In the genomic region with DNA sequence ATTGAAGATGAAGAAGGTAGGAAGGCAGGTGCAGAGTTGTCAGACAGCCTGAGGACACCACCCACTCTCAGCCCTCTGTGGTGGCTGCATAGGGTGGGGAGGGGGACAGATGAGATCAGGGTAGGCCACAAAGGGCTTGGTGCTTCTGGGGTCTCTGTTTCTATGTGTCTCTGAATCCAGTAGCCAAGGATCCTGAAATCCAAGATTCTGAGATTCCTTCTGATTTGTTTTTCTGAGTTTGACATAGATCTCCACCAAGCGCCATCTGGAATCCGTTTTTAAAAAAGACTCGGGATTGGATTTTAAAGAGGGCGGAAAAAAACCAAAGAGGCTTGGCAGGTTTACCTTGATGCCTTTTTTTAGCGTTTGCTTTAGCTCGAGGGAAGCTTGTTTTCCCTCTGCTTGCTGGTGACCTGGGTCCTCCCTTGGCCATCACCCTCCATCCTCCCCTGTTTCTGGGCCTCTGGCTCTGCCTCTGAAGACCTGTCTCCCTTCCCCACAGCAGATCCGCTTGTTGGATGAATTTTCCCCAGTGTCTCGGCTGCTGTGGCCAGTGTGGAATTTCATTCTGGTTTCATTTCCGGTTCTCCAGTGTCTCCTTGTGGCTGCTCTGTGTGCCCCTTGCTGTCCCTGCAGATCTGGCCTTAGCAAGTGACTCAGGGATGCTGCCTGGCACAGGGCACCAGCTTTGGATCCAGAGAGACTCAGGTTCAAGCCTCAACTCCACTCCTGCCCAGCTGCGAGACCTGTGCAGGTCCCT, we compare ENCODE assay signal across 14 cellular contexts. TPM values are rescaled to one million over a fixed set of nuclear protein-coding genes. Genes with fewer than 3 reads are reported as not detected.
A peak's percentile ranks its signal among the peaks of the same experiment; 100 is the strongest.
DNase-seq lines count a peak whose midpoint lies in the region; ATAC-seq and TF ChIP-seq lines count a peak whose summit lies in the region.
"Had no signal": no experiment of that assay in that cellular context is flagged by ENCODE, and none has a peak within 500 bp of the region (broad histone marks: within the 10 kb centered on the region; RNA-seq: fewer than 3 reads in every experiment).

No MANE protein-coding gene starts in this region.

- H3K79me2 ChIP-seq in neural progenitor cell (ENCODE audit: low read depth), result no peaks in the 10 kb centered on the region

- POLR2A ChIA-PET in BJ (lab: Charles Lee), result no interaction called here

- intact Hi-C loops in dorsolateral prefrontal cortex (cut with DNase I), result no loop called here

- no peaks in the 10 kb centered on the region for H3K9me3 ChIP-seq in neural progenitor cell (ENCODE audit: low read depth)
- H3K9me3 ChIP-seq: MG63 had no signal

- CTCF ChIA-PET in BJ (lab: Yijun Ruan, JAX), result interaction anchor here (0.9 to 3.0 kb wide), 9 partner anchors 10 to 164 kb away, joined by 3 to 10 read pairs (median 6); no protein-coding TSS in a partner anchor

- no peak for ATAC-seq in HG03175 (IDR thresholded peaks at IDR 0.05; ENCODE audit: unreplicated experiment)
- ATAC-seq: activated CD8-positive, alpha-beta T cell treated with anti-CD3 and anti-CD28 coated beads for 36 hours; naive thymus-derived CD8-positive, alpha-beta T cell had no signal

- H3K36me3 ChIP-seq in BJ (ENCODE audit: control insufficient read depth, insufficient read depth, low read length), result peaks cover 4% of the 10 kb centered on the region
- H3K36me3 ChIP-seq in neural progenitor cell, result no peaks in the 10 kb centered on the region
- H3K36me3 ChIP-seq: MG63 had no signal

- no peak overlapping the region for H3K9ac ChIP-seq in neural progenitor cell

- peaks cover 13% of the 10 kb centered on the region for H3K4me1 ChIP-seq in neural progenitor cell

- DNase-seq in BJ (ENCODE audit: low read depth) (no peak), NCI-H2171 (lab: John Stamatoyannopoulos, UW) (peak; percentile 39), dorsolateral prefrontal cortex (no peak), neural progenitor cell (ENCODE audit: low spot score) (no peak), NCI-H1694 treated with DMSO at 0.1 percent for 48 hours (lab: John Stamatoyannopoulos, UW) (no peak), KBM-7 (no peak), SHP77 treated with DMSO at 0.1 percent for 48 hours (lab: John Stamatoyannopoulos, UW) (no peak)
- DNase-seq: activated CD8-positive, alpha-beta T cell treated with anti-CD3 and anti-CD28 coated beads for 36 hours; MG63; naive thymus-derived CD8-positive, alpha-beta T cell; NCI-H446 treated with DMSO at 0.1 percent for 48 hours; stimulated activated CD4-positive, alpha-beta T cell treated with anti-CD3 and anti-CD28 coated beads, Interleukin-12 subunit alpha, Interleukin-12 subunit beta, amount 100 ng/mL, for 4 hours had no signal

- peaks cover 47% of the 10 kb centered on the region for H4K20me1 ChIP-seq in neural progenitor cell (ENCODE audit: low read depth)

- H3K9me3 Mint-ChIP-seq in neural progenitor cell, result no peaks in the 10 kb centered on the region
- H3K9me3 Mint-ChIP-seq: activated CD8-positive, alpha-beta T cell treated with anti-CD3 and anti-CD28 coated beads for 36 hours; activated naive CD4-positive, alpha-beta T cell treated with anti-CD3 and anti-CD28 coated beads, Interleukin-2, amount 50 U/mL, for 24 hours; naive thymus-derived CD8-positive, alpha-beta T cell had no signal

- H3K4me3 Mint-ChIP-seq in neural progenitor cell, result no peak overlapping the region
- H3K4me3 Mint-ChIP-seq: activated CD8-positive, alpha-beta T cell treated with anti-CD3 and anti-CD28 coated beads for 36 hours; activated naive CD4-positive, alpha-beta T cell treated with anti-CD3 and anti-CD28 coated beads, Interleukin-2, amount 50 U/mL, for 24 hours; naive thymus-derived CD8-positive, alpha-beta T cell had no signal

- no peak overlapping the region for H2AFZ ChIP-seq in neural progenitor cell (replicated peaks)

- peaks cover 11% of the 10 kb centered on the region for H3F3A ChIP-seq in neural progenitor cell (ENCODE audit: low read depth)

- TF ChIP-seq CTCF in BJ (IDR thresholded peaks at IDR 0.05; ENCODE audit: insufficient read depth, low read depth, low read length) (peak; percentile 55), dorsolateral prefrontal cortex (IDR thresholded peaks at IDR 0.05 in 54 of 56, conservative IDR thresholded peaks at IDR 0.05 in 2 of 56; ENCODE audit: low read depth in 1 of 56, partially characterized antibody in 56 of 56) (peak in 1 of 56 donors; percentile 8), neural progenitor cell (IDR thresholded peaks at IDR 0.05) (no peak)

- H3K27ac Mint-ChIP-seq in neural progenitor cell, result peak overlapping the region; percentile 89
- H3K27ac Mint-ChIP-seq: activated CD8-positive, alpha-beta T cell treated with anti-CD3 and anti-CD28 coated beads for 36 hours; activated naive CD4-positive, alpha-beta T cell treated with anti-CD3 and anti-CD28 coated beads, Interleukin-2, amount 50 U/mL, for 24 hours had no signal

- H3K27ac ChIP-seq in dorsolateral prefrontal cortex (peak overlapping the region in 58 of 59 donors; percentile 55 to 97 (median 87)), neural progenitor cell (no peak overlapping the region)

- H3K4me3 ChIP-seq in BJ (ENCODE audit: low read depth, low read length) (no peak overlapping the region), dorsolateral prefrontal cortex (peak overlapping the region in 5 of 59 donors; percentile 5 to 35 (median 9)), neural progenitor cell (no peak overlapping the region)
- H3K4me3 ChIP-seq: MG63 had no signal

- peaks cover 2% of the 10 kb centered on the region for H3K27me3 Mint-ChIP-seq in neural progenitor cell (ENCODE audit: insufficient read depth, low read depth)
- H3K27me3 Mint-ChIP-seq: activated CD8-positive, alpha-beta T cell treated with anti-CD3 and anti-CD28 coated beads for 36 hours; activated naive CD4-positive, alpha-beta T cell treated with anti-CD3 and anti-CD28 coated beads, Interleukin-2, amount 50 U/mL, for 24 hours; naive thymus-derived CD8-positive, alpha-beta T cell had no signal

- in situ Hi-C loops in KBM-7 (cut with MboI; ENCODE audit: low pct_unique_long_range_greater_than_20kb, low sequenced_read_pairs), result no loop called here

- H3K27me3 ChIP-seq in BJ (ENCODE audit: control insufficient read depth, insufficient read depth, low read length), result no peaks in the 10 kb centered on the region
- H3K27me3 ChIP-seq in dorsolateral prefrontal cortex, result no peaks in the 10 kb centered on the region
- H3K27me3 ChIP-seq in neural progenitor cell, result no peaks in the 10 kb centered on the region
- H3K27me3 ChIP-seq: MG63 had no signal

- H3K36me3 Mint-ChIP-seq in neural progenitor cell, result peaks cover 6% of the 10 kb centered on the region
- H3K36me3 Mint-ChIP-seq: activated naive CD4-positive, alpha-beta T cell treated with anti-CD3 and anti-CD28 coated beads, Interleukin-2, amount 50 U/mL, for 24 hours; naive thymus-derived CD8-positive, alpha-beta T cell had no signal

- no peak overlapping the region for H3K4me2 ChIP-seq in neural progenitor cell

- H3K4me1 Mint-ChIP-seq in neural progenitor cell, result peaks cover 46% of the 10 kb centered on the region
- H3K4me1 Mint-ChIP-seq: activated naive CD4-positive, alpha-beta T cell treated with anti-CD3 and anti-CD28 coated beads, Interleukin-2, amount 50 U/mL, for 24 hours had no signal

RNA-seq across cellular contexts. Expression of a gene that starts 15.0 kb away (rescaled TPM):
- 44.4 and 65.6 TPM in 2 replicates for polyA plus RNA-seq in BJ (2011; rRNA removed)
- polyA minus RNA-seq in BJ (2011; rRNA and poly(A)+ RNA removed), result 13.8 and 16.7 TPM in 2 replicates
- total RNA-seq in dorsolateral prefrontal cortex (100 to 1,000 TPM; 108 to 421 (median 288) TPM), neural progenitor cell (ENCODE audit: low replicate concordance) (11.0 and 26.9 TPM in 2 replicates)

RNA-seq across cellular contexts. Expression of a gene that starts 34.8 kb away (rescaled TPM):
- polyA plus RNA-seq in BJ (2011; rRNA removed), result 15.6 and 27.2 TPM in 2 replicates
- 12.8 and 13.6 TPM in 2 replicates for polyA minus RNA-seq in BJ (2011; rRNA and poly(A)+ RNA removed)
- total RNA-seq in dorsolateral prefrontal cortex (10 to 100 TPM; 25.2 to 75.7 (median 46.7) TPM), neural progenitor cell (ENCODE audit: low replicate concordance) (15.8 and 28.7 TPM in 2 replicates)

RNA-seq across cellular contexts. Expression of a gene that starts 45.4 kb away (rescaled TPM):
- 3,985 and 4,772 TPM in 2 replicates for polyA plus RNA-seq in BJ (2011; rRNA removed)
- polyA minus RNA-seq in BJ (2011; rRNA and poly(A)+ RNA removed), result 1,678 and 3,093 TPM in 2 replicates
- 100 to 1,000 TPM; 562 to 963 (median 699) TPM for total RNA-seq in dorsolateral prefrontal cortex
- 3,021 and 4,709 TPM in 2 replicates for total RNA-seq in neural progenitor cell (ENCODE audit: low replicate concordance)
